ENCODE assay signal across 13 cellular contexts in the genomic region with DNA sequence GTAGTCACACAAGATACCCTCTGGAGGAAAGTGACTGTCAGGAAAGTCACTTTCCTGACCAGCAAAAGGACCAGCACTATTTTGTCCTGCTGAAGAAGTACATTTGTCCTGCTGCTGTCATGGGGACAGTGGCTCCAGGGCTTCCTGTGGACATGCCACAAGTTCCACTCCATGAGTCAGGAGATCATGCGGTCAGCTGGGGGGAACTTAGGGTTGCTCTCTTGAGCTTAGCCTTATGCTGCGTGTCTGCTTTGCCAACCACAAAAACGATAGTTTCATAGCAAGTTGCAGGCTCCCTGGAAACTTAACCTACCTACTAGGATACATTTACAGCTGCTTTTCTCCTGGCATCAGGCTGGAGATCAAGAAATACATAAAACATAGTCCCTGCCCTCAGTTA. TPM values are rescaled to one million over a fixed set of nuclear protein-coding genes. Genes with fewer than 3 reads are reported as not detected.
DNase-seq lines count a peak whose midpoint lies in the region; ATAC-seq, FAIRE-seq and TF ChIP-seq lines count a peak whose summit lies in the region.
"Had no signal": no experiment of that assay in that cellular context is flagged by ENCODE, and none has a peak within 500 bp of the region (broad histone marks: within the 10 kb centered on the region; RNA-seq: fewer than 3 reads in every experiment).

No MANE protein-coding gene starts in this region.

- H3K27ac Mint-ChIP-seq in progenitor cell of endocrine pancreas, result no peak overlapping the region
- H3K27ac Mint-ChIP-seq: activated CD8-positive, alpha-beta memory T cell treated with anti-CD3 and anti-CD28 coated beads, Interleukin-2, amount 10 ng/mL, durations not matched to agents 7 days and 5 days had no signal

- H3K27me3 Mint-ChIP-seq in progenitor cell of endocrine pancreas, result peaks cover 2% of the 10 kb centered on the region

- TF ChIP-seq POLR2A in uterus (IDR thresholded peaks at IDR 0.05), result no peak

- TF ChIP-seq CTCF in left lung (IDR thresholded peaks at IDR 0.05) (no peak), progenitor cell of endocrine pancreas (IDR thresholded peaks at IDR 0.05; ENCODE audit: unreplicated experiment) (no peak), uterus (IDR thresholded peaks at IDR 0.05) (no peak), GM20000 (IDR thresholded peaks at IDR 0.05; ENCODE audit: extremely low read depth, missing control alignments) (no peak)

- no peak overlapping the region for H3K4me3 Mint-ChIP-seq in progenitor cell of endocrine pancreas (ENCODE audit: low read depth)
- H3K4me3 Mint-ChIP-seq: activated CD8-positive, alpha-beta memory T cell treated with anti-CD3 and anti-CD28 coated beads, Interleukin-2, amount 10 ng/mL, durations not matched to agents 7 days and 5 days had no signal

- peaks cover 4% of the 10 kb centered on the region for H3K4me1 Mint-ChIP-seq in progenitor cell of endocrine pancreas (ENCODE audit: low read depth)

- H3K27me3 ChIP-seq in left lung (no peaks in the 10 kb centered on the region), uterus (no peaks in the 10 kb centered on the region)

- H3K36me3 Mint-ChIP-seq in progenitor cell of endocrine pancreas (ENCODE audit: insufficient read depth), result no peaks in the 10 kb centered on the region
- H3K36me3 Mint-ChIP-seq: activated CD8-positive, alpha-beta memory T cell treated with anti-CD3 and anti-CD28 coated beads, Interleukin-2, amount 10 ng/mL, durations not matched to agents 7 days and 5 days had no signal

- H3K36me3 ChIP-seq in left lung (no peaks in the 10 kb centered on the region), uterus (no peaks in the 10 kb centered on the region)

- intact Hi-C loops in left lung (cut with DNase I) (no loop called here), uterus (cut with DNase I; ENCODE audit: low total_unique reads) (no loop called here)

- H3K4me3 ChIP-seq in left lung (no peak overlapping the region), uterus (no peak overlapping the region)

- H3K4me1 ChIP-seq in left lung, result no peaks in the 10 kb centered on the region
- no peaks in the 10 kb centered on the region for H3K4me1 ChIP-seq in uterus

- peak; percentile 67 for FAIRE-seq in GM19239 (lab: Jason Lieb, UNC)

- H3K9me3 ChIP-seq in left lung, result no peaks in the 10 kb centered on the region
- H3K9me3 ChIP-seq in uterus, result no peaks in the 10 kb centered on the region

- ATAC-seq in left lung, result peak; percentile 88
- ATAC-seq in GM21737 (IDR thresholded peaks at IDR 0.05; ENCODE audit: unreplicated experiment), result no peak
- ATAC-seq: activated CD8-positive, alpha-beta memory T cell treated with anti-CD3 and anti-CD28 coated beads, Interleukin-2, amount 10 ng/mL, durations not matched to agents 7 days and 5 days had no signal

- no peaks in the 10 kb centered on the region for H3K9me3 Mint-ChIP-seq in progenitor cell of endocrine pancreas (ENCODE audit: low read depth)

- DNase-seq in A172 (ENCODE audit: low spot score), result peak; percentile 33
- DNase-seq in GM19239 (ENCODE audit: insufficient read length, low spot score), result no peak
- DNase-seq in RPMI7951 (ENCODE audit: low read depth), result peak; percentile 94
- DNase-seq in left lung, result peak in 1 of 2 donors; percentile 80
- no peak for DNase-seq in progenitor cell of endocrine pancreas (ENCODE audit: low spot score, unreplicated experiment)
- DNase-seq in uterus, result no peak
- no peak for DNase-seq in GM20000 (ENCODE audit: low spot score)
- DNase-seq: activated CD8-positive, alpha-beta memory T cell treated with anti-CD3 and anti-CD28 coated beads, Interleukin-2, amount 10 ng/mL, durations not matched to agents 7 days and 5 days; GDM1; GOT3; T-helper 9 cell had no signal

- H3K27ac ChIP-seq in left lung (peak overlapping the region in 1 of 2 donors; percentile 53), uterus (no peak overlapping the region)

RNA-seq across cellular contexts. Expression of a gene that starts 19.8 kb away (rescaled TPM):
- 0.43 and 2.0 TPM in 2 replicates for total RNA-seq in A172 (2014; rRNA removed; shearing (Covaris generic))
- 0.10 TPM in 1 of 2 replicates, not detected in the other for total RNA-seq in RPMI7951 (2014; rRNA removed; shearing (Covaris generic))
- total RNA-seq in left lung, result 100 to 1,000 TPM in 1 of 2 donors, 10 to 100 TPM in 1; 52.3 to 145 TPM
- total RNA-seq in progenitor cell of endocrine pancreas, result 1.9 and 2.5 TPM in 2 replicates
- 10 to 100 TPM in 3 of 4 donors, 1 to 10 TPM in 1; 3.5 to 32.5 (median 10.6) TPM for total RNA-seq in uterus

RNA-seq across cellular contexts. Expression of a gene that starts 38.9 kb away (rescaled TPM):
- not detected in 2 replicates for total RNA-seq in A172 (2014; rRNA removed; shearing (Covaris generic))
- not detected in 2 replicates for total RNA-seq in RPMI7951 (2014; rRNA removed; shearing (Covaris generic))
- total RNA-seq in left lung (not detected), progenitor cell of endocrine pancreas (0.38 TPM in 2 replicates), uterus (1 to 10 TPM in 1 of 4 donors, not detected in 3; 1.2 TPM)
- total RNA-seq: activated CD8-positive, alpha-beta memory T cell treated with anti-CD3 and anti-CD28 coated beads, Interleukin-2, amount 10 ng/mL, durations not matched to agents 7 days and 5 days; temporal lobe had no signal

Comparison
In these comparisons a context has a peak if more than half of its experiments do, and no peak if none do; other contexts are left out.
1. DNase-seq: peak in A172 (single experiment) and RPMI7951 (single experiment); none in GM19239 (single experiment), progenitor cell of endocrine pancreas (single experiment), uterus (0 of 2) and GM20000 (single experiment).